In the genomic region with DNA sequence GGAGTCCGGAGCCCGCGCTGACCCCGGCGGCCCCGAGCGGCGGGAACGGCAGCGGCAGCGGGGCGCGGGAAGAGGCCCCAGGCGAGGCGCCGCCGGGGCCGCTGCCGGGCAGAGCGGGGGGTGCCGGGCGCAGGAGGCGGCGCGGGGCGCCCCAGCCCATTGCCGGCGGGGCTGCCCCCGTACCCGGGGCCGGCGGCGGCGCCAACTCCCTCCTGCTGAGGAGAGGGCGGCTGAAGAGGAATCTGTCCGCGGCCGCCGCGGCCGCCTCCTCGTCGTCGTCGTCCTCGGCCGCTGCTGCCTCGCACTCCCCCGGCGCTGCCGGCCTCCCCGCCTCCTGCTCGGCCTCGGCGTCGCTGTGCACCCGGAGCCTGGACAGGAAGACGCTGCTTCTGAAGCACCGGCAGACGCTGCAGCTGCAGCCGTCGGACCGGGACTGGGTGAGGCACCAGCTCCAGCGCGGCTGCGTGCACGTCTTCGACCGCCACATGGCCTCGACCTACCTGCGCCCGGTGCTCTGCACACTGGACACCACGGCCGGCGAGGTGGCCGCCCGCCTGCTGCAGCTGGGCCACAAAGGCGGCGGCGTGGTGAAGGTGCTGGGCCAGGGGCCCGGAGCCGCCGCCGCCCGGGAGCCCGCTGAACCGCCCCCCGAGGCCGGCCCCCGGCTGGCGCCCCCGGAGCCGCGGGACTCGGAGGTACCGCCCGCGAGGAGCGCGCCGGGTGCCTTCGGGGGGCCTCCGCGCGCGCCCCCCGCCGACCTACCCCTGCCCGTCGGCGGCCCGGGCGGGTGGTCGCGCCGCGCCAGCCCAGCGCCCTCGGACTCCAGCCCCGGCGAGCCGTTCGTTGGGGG, we compare ENCODE assay signal across 1 cellular context.
A peak's percentile ranks its signal among the peaks of the same experiment; 100 is the strongest.
TF ChIP-seq lines count a peak whose summit lies in the region.

No MANE protein-coding gene starts in this region.

TF ChIP-seq in HepG2, 621 proteins besides CTCF, POLR2A, EP300 and RAD21 (continued from another document and continues in another):
- peak; percentile 40; the same call in 1 of the 2 replicates for TF ChIP-seq TFDP2 (CRISPR knock-in tag; IDR thresholded peaks at IDR 0.05)
- TF ChIP-seq HOXA9 (CRISPR knock-in tag; IDR thresholded peaks at IDR 0.05; ENCODE audit: borderline replicate concordance) = peak; percentile 22; the same call in 1 of the 2 replicates
- TF ChIP-seq ZNF724P (CRISPR knock-in tag; IDR thresholded peaks at IDR 0.05; ENCODE audit: borderline replicate concordance) = peak; percentile 41; the same call in 1 of the 2 replicates
- no peak for TF ChIP-seq ZNF33B (CRISPR knock-in tag; IDR thresholded peaks at IDR 0.05)
- TF ChIP-seq, protein P1, sequence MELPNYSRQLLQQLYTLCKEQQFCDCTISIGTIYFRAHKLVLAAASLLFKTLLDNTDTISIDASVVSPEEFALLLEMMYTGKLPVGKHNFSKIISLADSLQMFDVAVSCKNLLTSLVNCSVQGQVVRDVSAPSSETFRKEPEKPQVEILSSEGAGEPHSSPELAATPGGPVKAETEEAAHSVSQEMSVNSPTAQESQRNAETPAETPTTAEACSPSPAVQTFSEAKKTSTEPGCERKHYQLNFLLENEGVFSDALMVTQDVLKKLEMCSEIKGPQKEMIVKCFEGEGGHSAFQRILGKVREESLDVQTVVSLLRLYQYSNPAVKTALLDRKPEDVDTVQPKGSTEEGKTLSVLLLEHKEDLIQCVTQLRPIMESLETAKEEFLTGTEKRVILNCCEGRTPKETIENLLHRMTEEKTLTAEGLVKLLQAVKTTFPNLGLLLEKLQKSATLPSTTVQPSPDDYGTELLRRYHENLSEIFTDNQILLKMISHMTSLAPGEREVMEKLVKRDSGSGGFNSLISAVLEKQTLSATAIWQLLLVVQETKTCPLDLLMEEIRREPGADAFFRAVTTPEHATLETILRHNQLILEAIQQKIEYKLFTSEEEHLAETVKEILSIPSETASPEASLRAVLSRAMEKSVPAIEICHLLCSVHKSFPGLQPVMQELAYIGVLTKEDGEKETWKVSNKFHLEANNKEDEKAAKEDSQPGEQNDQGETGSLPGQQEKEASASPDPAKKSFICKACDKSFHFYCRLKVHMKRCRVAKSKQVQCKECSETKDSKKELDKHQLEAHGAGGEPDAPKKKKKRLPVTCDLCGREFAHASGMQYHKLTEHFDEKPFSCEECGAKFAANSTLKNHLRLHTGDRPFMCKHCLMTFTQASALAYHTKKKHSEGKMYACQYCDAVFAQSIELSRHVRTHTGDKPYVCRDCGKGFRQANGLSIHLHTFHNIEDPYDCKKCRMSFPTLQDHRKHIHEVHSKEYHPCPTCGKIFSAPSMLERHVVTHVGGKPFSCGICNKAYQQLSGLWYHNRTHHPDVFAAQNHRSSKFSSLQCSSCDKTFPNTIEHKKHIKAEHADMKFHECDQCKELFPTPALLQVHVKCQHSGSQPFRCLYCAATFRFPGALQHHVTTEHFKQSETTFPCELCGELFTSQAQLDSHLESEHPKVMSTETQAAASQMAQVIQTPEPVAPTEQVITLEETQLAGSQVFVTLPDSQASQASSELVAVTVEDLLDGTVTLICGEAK (IDR thresholded peaks at IDR 0.05) = no peak
- TF ChIP-seq, protein P1 (CRISPR knock-in tag; IDR thresholded peaks at IDR 0.05) = 0 out of 2 replicates have a peak, but pooled peaks have one; percentile 34
- TF ChIP-seq HIVEP1 (CRISPR knock-in tag; IDR thresholded peaks at IDR 0.05) = no peak
- TF ChIP-seq NR0B2 (CRISPR knock-in tag; IDR thresholded peaks at IDR 0.05) = 0 out of 2 replicates have a peak, but pooled peaks have one; percentile 28
- peak; percentile 88; the same call in 1 of the 2 replicates for TF ChIP-seq CREBL2 (CRISPR knock-in tag; IDR thresholded peaks at IDR 0.05; ENCODE audit: borderline replicate concordance)
- no peak for TF ChIP-seq CEBPG (CRISPR knock-in tag; IDR thresholded peaks at IDR 0.05)
- TF ChIP-seq ZNF879 (CRISPR knock-in tag; IDR thresholded peaks at IDR 0.05) = no peak
- TF ChIP-seq KDM2A (CRISPR knock-in tag; IDR thresholded peaks at IDR 0.05; ENCODE audit: borderline replicate concordance, low read depth) = 0 out of 2 replicates have a peak, but pooled peaks have one; percentile 20
- no peak for TF ChIP-seq ZNF615 (CRISPR knock-in tag; IDR thresholded peaks at IDR 0.05; ENCODE audit: borderline replicate concordance)
- TF ChIP-seq ELF4 (CRISPR knock-in tag; IDR thresholded peaks at IDR 0.05; ENCODE audit: borderline replicate concordance) = no peak
- 0 out of 2 replicates have a peak, but pooled peaks have one; percentile 29 for TF ChIP-seq NFATC3 (CRISPR knock-in tag; IDR thresholded peaks at IDR 0.05)
- peak; percentile 33; the same call in 1 of the 2 replicates for TF ChIP-seq SRY (CRISPR knock-in tag; IDR thresholded peaks at IDR 0.05)
- TF ChIP-seq ARNT2 (CRISPR knock-in tag; IDR thresholded peaks at IDR 0.05; ENCODE audit: low read depth) = peak; percentile 43; the same call in 1 of the 2 replicates
- TF ChIP-seq, protein P2, sequence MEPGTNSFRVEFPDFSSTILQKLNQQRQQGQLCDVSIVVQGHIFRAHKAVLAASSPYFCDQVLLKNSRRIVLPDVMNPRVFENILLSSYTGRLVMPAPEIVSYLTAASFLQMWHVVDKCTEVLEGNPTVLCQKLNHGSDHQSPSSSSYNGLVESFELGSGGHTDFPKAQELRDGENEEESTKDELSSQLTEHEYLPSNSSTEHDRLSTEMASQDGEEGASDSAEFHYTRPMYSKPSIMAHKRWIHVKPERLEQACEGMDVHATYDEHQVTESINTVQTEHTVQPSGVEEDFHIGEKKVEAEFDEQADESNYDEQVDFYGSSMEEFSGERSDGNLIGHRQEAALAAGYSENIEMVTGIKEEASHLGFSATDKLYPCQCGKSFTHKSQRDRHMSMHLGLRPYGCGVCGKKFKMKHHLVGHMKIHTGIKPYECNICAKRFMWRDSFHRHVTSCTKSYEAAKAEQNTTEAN (CRISPR knock-in tag; conservative IDR thresholded peaks at IDR 0.05) = peak; percentile 60; the same call in 1 of the 2 replicates
- peak; percentile 30; the same call in 1 of the 3 replicates for TF ChIP-seq MXI1 (IDR thresholded peaks at IDR 0.05; ENCODE audit: borderline replicate concordance, low read depth, low read length)
- peak; percentile 21; the same call in 1 of the 2 replicates for TF ChIP-seq ZFX (CRISPR knock-in tag; IDR thresholded peaks at IDR 0.05; ENCODE audit: low read depth)
- TF ChIP-seq ZNF589 (CRISPR knock-in tag; conservative IDR thresholded peaks at IDR 0.05) = no peak
- TF ChIP-seq, protein P3, sequence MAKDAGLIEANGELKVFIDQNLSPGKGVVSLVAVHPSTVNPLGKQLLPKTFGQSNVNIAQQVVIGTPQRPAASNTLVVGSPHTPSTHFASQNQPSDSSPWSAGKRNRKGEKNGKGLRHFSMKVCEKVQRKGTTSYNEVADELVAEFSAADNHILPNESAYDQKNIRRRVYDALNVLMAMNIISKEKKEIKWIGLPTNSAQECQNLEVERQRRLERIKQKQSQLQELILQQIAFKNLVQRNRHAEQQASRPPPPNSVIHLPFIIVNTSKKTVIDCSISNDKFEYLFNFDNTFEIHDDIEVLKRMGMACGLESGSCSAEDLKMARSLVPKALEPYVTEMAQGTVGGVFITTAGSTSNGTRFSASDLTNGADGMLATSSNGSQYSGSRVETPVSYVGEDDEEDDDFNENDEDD (CRISPR knock-in tag; IDR thresholded peaks at IDR 0.05; ENCODE audit: borderline replicate concordance) = peak; percentile 43; the same call in 1 of the 2 replicates
- TF ChIP-seq POLR2AphosphoS2 (IDR thresholded peaks at IDR 0.05; ENCODE audit: low read depth, low read length) = no peak
- TF ChIP-seq HNRNPH1 (optimal IDR thresholded peaks at IDR 0.05; ENCODE audit: low read depth, low read length) = no peak
- 0 out of 2 replicates have a peak, but pooled peaks have one; percentile 28 for TF ChIP-seq ZNF772 (CRISPR knock-in tag; IDR thresholded peaks at IDR 0.05)
- 0 out of 2 replicates have a peak, but pooled peaks have one; percentile 19 for TF ChIP-seq GABPB1 (CRISPR knock-in tag; IDR thresholded peaks at IDR 0.05)
- 0 out of 2 replicates have a peak, but pooled peaks have one; percentile 34 for TF ChIP-seq RXRA (CRISPR knock-in tag; IDR thresholded peaks at IDR 0.05)
- peak; percentile 19; the same call in 1 of the 2 replicates for TF ChIP-seq ATF7-NPFF (CRISPR knock-in tag; IDR thresholded peaks at IDR 0.05; ENCODE audit: low read depth)
- TF ChIP-seq SKI (IDR thresholded peaks at IDR 0.05; ENCODE audit: partially characterized antibody) = peak; percentile 9
- TF ChIP-seq SIN3A (IDR thresholded peaks at IDR 0.05; ENCODE audit: borderline replicate concordance, low read depth, low read length) = 0 out of 2 replicates have a peak, but pooled peaks have one; percentile 9
- TF ChIP-seq FOXO4 (CRISPR knock-in tag; conservative IDR thresholded peaks at IDR 0.05) = no peak
- TF ChIP-seq ZSCAN21 (CRISPR knock-in tag; IDR thresholded peaks at IDR 0.05; ENCODE audit: borderline replicate concordance) = peak; percentile 52; the same call in 1 of the 2 replicates
- TF ChIP-seq HDAC1 (CRISPR knock-in tag; IDR thresholded peaks at IDR 0.05) = peak; percentile 21; the same call in 1 of the 2 replicates
- TF ChIP-seq ZNF788 (CRISPR knock-in tag; IDR thresholded peaks at IDR 0.05; ENCODE audit: borderline replicate concordance) = 0 out of 2 replicates have a peak, but pooled peaks have one; percentile 28
- TF ChIP-seq NR2F1 (CRISPR knock-in tag; IDR thresholded peaks at IDR 0.05) = no peak
- TF ChIP-seq PATZ1 (CRISPR knock-in tag; IDR thresholded peaks at IDR 0.05) = 0 out of 2 replicates have a peak, but pooled peaks have one; percentile 24
- peak; percentile 11; the same call in 1 of the 2 replicates for TF ChIP-seq YEATS4 (CRISPR knock-in tag; IDR thresholded peaks at IDR 0.05; ENCODE audit: borderline replicate concordance)
- no peak for TF ChIP-seq ZNF709 (CRISPR knock-in tag; IDR thresholded peaks at IDR 0.05)
- peak; percentile 46; the same call in 1 of the 2 replicates for TF ChIP-seq ZNF138 (CRISPR knock-in tag; IDR thresholded peaks at IDR 0.05; ENCODE audit: low read depth)
- 0 out of 2 replicates have a peak, but pooled peaks have one; percentile 25 for TF ChIP-seq NRL (CRISPR knock-in tag; IDR thresholded peaks at IDR 0.05; ENCODE audit: borderline replicate concordance)
- no peak for TF ChIP-seq ZNF382 (CRISPR knock-in tag; IDR thresholded peaks at IDR 0.05; ENCODE audit: borderline replicate concordance)
